In genomic region chr9:35826071-35826701, GRCh38 we compare ENCODE assay signal across 8 cellular contexts. TPM values are rescaled to one million over a fixed set of nuclear protein-coding genes. Genes with fewer than 3 reads are reported as not detected.
DNase-seq lines count a peak whose midpoint lies in the region; ATAC-seq and TF ChIP-seq lines count a peak whose summit lies in the region.

No MANE protein-coding gene starts in this region.

- peak; percentile 70 for DNase-seq in DMS53 (lab: John Stamatoyannopoulos, UW)
- no peak for DNase-seq in LNCaP clone FGC (ENCODE audit: low read depth)
- DNase-seq in RWPE1 (ENCODE audit: low spot score) = peak; percentile 66
- DNase-seq in cerebellar cortex (ENCODE audit: low spot score) = peak; percentile 76
- DNase-seq in left lung = no peak
- no peak for DNase-seq in upper lobe of left lung
- no peak for DNase-seq in T1000 (lab: John Stamatoyannopoulos, UW)

- ATAC-seq in GM19351 (IDR thresholded peaks at IDR 0.05; ENCODE audit: unreplicated experiment) = peak; percentile 48
- peak; percentile 69 for ATAC-seq in left lung
- ATAC-seq in upper lobe of left lung (ENCODE audit: low FRiP score in 2 of 2) = peak; percentile 66 to 76

- CTCF ChIA-PET in RWPE1 (lab: Yijun Ruan, JAX) = interaction anchor here (0.5 to 1.9 kb wide), 7 partner anchors 12 to 1371 kb away, joined by 3 to 8 read pairs (median 3); partner anchors contain the start of gene HINT2

- peaks cover 6 to 17% of the 10 kb centered on the region in 2 donors for H3K4me1 ChIP-seq in left lung
- peaks cover 13 to 25% (median 18%) of the 10 kb centered on the region in 4 donors for H3K4me1 ChIP-seq in upper lobe of left lung

- H3K4me3 ChIP-seq in LNCaP clone FGC (ENCODE audit: low read depth, low read length) = no peak overlapping the region
- no peak overlapping the region for H3K4me3 ChIP-seq in left lung
- H3K4me3 ChIP-seq in upper lobe of left lung = no peak overlapping the region

- intact Hi-C loops in left lung (cut with DNase I) = loop anchor here in 1 of 2 donors (5.0 kb wide), 1 partner anchor 56 kb away; no protein-coding TSS in a partner anchor

- 22 to 25% methylated on average over 4 of the region's 4 CpGs for WGBS in upper lobe of left lung, 2 donors

- peak; percentile 66 for TF ChIP-seq CTCF in LNCaP clone FGC (IDR thresholded peaks at IDR 0.05; ENCODE audit: control insufficient read depth, extremely low read depth, insufficient read depth)
- peak; percentile 82 for TF ChIP-seq CTCF in RWPE1 (conservative IDR thresholded peaks at IDR 0.05; ENCODE audit: low read depth)
- peak; percentile 69 to 86 for TF ChIP-seq CTCF in left lung (IDR thresholded peaks at IDR 0.05)
- peak; percentile 72 to 85 (median 78) for TF ChIP-seq CTCF in upper lobe of left lung (IDR thresholded peaks at IDR 0.05)

- H3K9me3 ChIP-seq in left lung (no peaks in the 10 kb centered on the region), upper lobe of left lung (no peaks in the 10 kb centered on the region)

- peak overlapping the region; percentile 37 for H3K27ac ChIP-seq in RWPE1
- no peak overlapping the region for H3K27ac ChIP-seq in left lung
- no peak overlapping the region for H3K27ac ChIP-seq in upper lobe of left lung

- TF ChIP-seq POLR2A in upper lobe of left lung (IDR thresholded peaks at IDR 0.05) = no peak

- H3K27me3 ChIP-seq in left lung (no peaks in the 10 kb centered on the region), upper lobe of left lung (no peaks in the 10 kb centered on the region)

- no peaks in the 10 kb centered on the region for H3K36me3 ChIP-seq in left lung
- H3K36me3 ChIP-seq in upper lobe of left lung = no peaks in the 10 kb centered on the region

- no peak for TF ChIP-seq EP300 in upper lobe of left lung (IDR thresholded peaks at IDR 0.05)

- POLR2A ChIA-PET in RWPE1 (lab: Yijun Ruan, JAX; ENCODE audit: low non-redundant PET) = no interaction called here

RNA-seq across cellular contexts. Expression of gene FAM221B, which starts 2.3 kb away (rescaled TPM):
- total RNA-seq in left lung (not detected), upper lobe of left lung (under 1 TPM in 2 of 6 donors, not detected in 4; 0.10 to 0.15 TPM)

RNA-seq across cellular contexts. Expression of gene TMEM8B, which starts 2.8 kb away (rescaled TPM):
- total RNA-seq in left lung = 10 to 100 TPM in 1 of 2 donors, 1 to 10 TPM in 1; 6.4 to 12.7 TPM
- total RNA-seq in upper lobe of left lung = 10 to 100 TPM in 3 of 6 donors, 1 to 10 TPM in 3; 6.5 to 21.0 (median 10.0) TPM

RNA-seq across cellular contexts. Expression of gene HINT2, which starts 11.3 kb away (rescaled TPM):
- 10 to 100 TPM; 29.3 to 45.3 TPM for total RNA-seq in left lung
- total RNA-seq in upper lobe of left lung = 10 to 100 TPM; 15.7 to 57.9 (median 42.2) TPM

RNA-seq across cellular contexts. Expression of gene SPAG8, which starts 14.1 kb away (rescaled TPM):
- total RNA-seq in left lung (1 to 10 TPM; 1.8 to 6.2 TPM), upper lobe of left lung (10 to 100 TPM in 3 of 6 donors, 1 to 10 TPM in 3; 2.5 to 43.0 (median 13.3) TPM)

RNA-seq across cellular contexts. Expression of gene NPR2, which starts 34.8 kb away (rescaled TPM):
- total RNA-seq in left lung (10 to 100 TPM; 17.6 to 21.9 TPM), upper lobe of left lung (10 to 100 TPM in 4 of 6 donors, 1 to 10 TPM in 2; 8.3 to 46.1 (median 13.1) TPM)

Comparison
In these comparisons a context has a peak if more than half of its experiments do, and no peak if none do; other contexts are left out.
1. DNase-seq: peak in DMS53 (single experiment), RWPE1 (single experiment) and cerebellar cortex (single experiment); none in LNCaP clone FGC (single experiment), left lung (0 of 2), upper lobe of left lung (0 of 2) and T1000 (single experiment).
2. Peak in every context shown above with its lines, with median percentiles within 50 percentile points of each other: ATAC-seq and CTCF ChIP-seq.